In the genomic region with DNA sequence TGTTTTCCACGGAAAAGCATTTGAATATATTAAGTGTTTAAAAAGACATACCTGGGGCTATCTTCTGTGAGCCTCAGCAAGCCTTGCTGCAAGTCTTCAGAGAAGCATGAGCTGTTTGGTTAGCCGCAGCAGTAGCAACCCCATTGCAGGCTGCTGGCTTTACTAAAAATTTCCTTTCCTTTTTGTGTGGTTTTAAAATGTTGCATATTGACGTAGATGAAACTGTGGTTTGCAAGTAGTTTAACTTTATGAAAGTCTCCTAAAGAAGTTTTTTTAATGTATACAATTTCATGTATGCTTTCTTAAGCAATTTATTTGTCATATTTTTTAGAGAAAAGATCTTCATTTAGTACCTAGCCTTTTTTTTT, we compare ENCODE assay signal across 8 cellular contexts. TPM values are rescaled to one million over a fixed set of nuclear protein-coding genes. Genes with fewer than 3 reads are reported as not detected.
DNase-seq lines count a peak whose midpoint lies in the region; ATAC-seq and TF ChIP-seq lines count a peak whose summit lies in the region.

A gene with protein sequence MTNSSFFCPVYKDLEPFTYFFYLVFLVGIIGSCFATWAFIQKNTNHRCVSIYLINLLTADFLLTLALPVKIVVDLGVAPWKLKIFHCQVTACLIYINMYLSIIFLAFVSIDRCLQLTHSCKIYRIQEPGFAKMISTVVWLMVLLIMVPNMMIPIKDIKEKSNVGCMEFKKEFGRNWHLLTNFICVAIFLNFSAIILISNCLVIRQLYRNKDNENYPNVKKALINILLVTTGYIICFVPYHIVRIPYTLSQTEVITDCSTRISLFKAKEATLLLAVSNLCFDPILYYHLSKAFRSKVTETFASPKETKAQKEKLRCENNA (minus strand): TSS at position 164 of the 368 bp plus-strand sequence. CDS start 3,830 bp downstream, outside the sequence.

- peaks cover 32% of the 10 kb centered on the region for H3K36me3 Mint-ChIP-seq in activated T-cell treated with anti-CD3 and anti-CD28 coated beads, Interleukin-2, amount 50 U/mL, for 4 hours (ENCODE audit: insufficient read depth)
- H3K36me3 Mint-ChIP-seq in endothelial cell (ENCODE audit: low read depth, unreplicated experiment): no peaks in the 10 kb centered on the region

- H3K4me1 Mint-ChIP-seq in activated T-cell treated with anti-CD3 and anti-CD28 coated beads, Interleukin-2, amount 50 U/mL, for 4 hours (ENCODE audit: low read depth): peaks cover 63% of the 10 kb centered on the region
- H3K4me1 Mint-ChIP-seq in endothelial cell (ENCODE audit: unreplicated experiment): no peaks in the 10 kb centered on the region

- no peak within 1 kb of the TSS for H3K27ac ChIP-seq in right cardiac atrium (ENCODE audit: low read length)

- H3K4me3 ChIP-seq in right cardiac atrium (ENCODE audit: low read length): no peak within 1 kb of the TSS

- H3K9me3 ChIP-seq in right cardiac atrium (ENCODE audit: control insufficient read depth, low read length): no peaks in the 10 kb centered on the region

- no peaks in the 10 kb centered on the region for H3K4me1 ChIP-seq in right cardiac atrium (ENCODE audit: control insufficient read depth, insufficient read depth, low read length)

- DNase-seq in activated T-cell treated with anti-CD3 and anti-CD28 coated beads, Interleukin-2, amount 50 U/mL, for 4 hours: peak; percentile 61
- peak; percentile 41 for DNase-seq in stimulated activated CD8-positive, alpha-beta memory T cell treated with anti-CD3 and anti-CD28 coated beads, Interleukin-12 subunit alpha, Interleukin-12 subunit beta, amount 100 ng/mL, for 4 hours (ENCODE audit: low read depth)
- DNase-seq in right cardiac atrium (no peak), endothelial cell (ENCODE audit: low spot score) (no peak), posterior vena cava (ENCODE audit: low spot score) (no peak)

- TF ChIP-seq CTCF in endothelial cell (IDR thresholded peaks at IDR 0.05; ENCODE audit: unreplicated experiment): no peak

- H3K9me3 Mint-ChIP-seq in activated T-cell treated with anti-CD3 and anti-CD28 coated beads, Interleukin-2, amount 50 U/mL, for 4 hours: no peaks in the 10 kb centered on the region
- no peaks in the 10 kb centered on the region for H3K9me3 Mint-ChIP-seq in endothelial cell (ENCODE audit: unreplicated experiment)

- H3K27ac Mint-ChIP-seq in endothelial cell (ENCODE audit: unreplicated experiment): no peak within 1 kb of the TSS

- no peaks in the 10 kb centered on the region for H3K27me3 ChIP-seq in right cardiac atrium (ENCODE audit: control insufficient read depth, insufficient read depth)

- intact Hi-C loops in right cardiac atrium (cut with DNase I): no loop called here
- intact Hi-C loops in posterior vena cava (cut with DNase I): no loop called here

- peak within 1 kb of the TSS; percentile 90 for H3K4me3 Mint-ChIP-seq in activated T-cell treated with anti-CD3 and anti-CD28 coated beads, Interleukin-2, amount 50 U/mL, for 4 hours
- no peak within 1 kb of the TSS for H3K4me3 Mint-ChIP-seq in endothelial cell (ENCODE audit: unreplicated experiment)

- 87% methylated on average over 3 of the region's 3 CpGs for WGBS in right cardiac atrium

- H3K27me3 Mint-ChIP-seq in activated T-cell treated with anti-CD3 and anti-CD28 coated beads, Interleukin-2, amount 50 U/mL, for 4 hours (ENCODE audit: low read depth): no peaks in the 10 kb centered on the region
- H3K27me3 Mint-ChIP-seq in endothelial cell (ENCODE audit: unreplicated experiment): no peaks in the 10 kb centered on the region

- ATAC-seq in GM19328 (IDR thresholded peaks at IDR 0.05; ENCODE audit: unreplicated experiment) (peak; percentile 87), HG03280 (IDR thresholded peaks at IDR 0.05; ENCODE audit: unreplicated experiment) (peak; percentile 89), right cardiac atrium (no peak), HG03025 (IDR thresholded peaks at IDR 0.05; ENCODE audit: low FRiP score, unreplicated experiment) (no peak)
- peak; percentile 77 to 81 for ATAC-seq in activated T-cell treated with anti-CD3 and anti-CD28 coated beads, Interleukin-2, amount 50 U/mL, for 4 hours

RNA-seq across cellular contexts. Expression of the gene that starts here (rescaled TPM):
- 10 to 100 TPM; 72.2 to 85.8 (median 75.3) TPM for total RNA-seq in activated T-cell treated with anti-CD3 and anti-CD28 coated beads, Interleukin-2, amount 50 U/mL, for 4 hours
- under 1 TPM in 3 of 4 donors, not detected in 1; 0.20 to 0.50 (median 0.39) TPM for total RNA-seq in right cardiac atrium
- 0.34 TPM for polyA plus RNA-seq in right cardiac atrium
- total RNA-seq in endothelial cell (ENCODE audit: unreplicated experiment): not detected
- total RNA-seq in posterior vena cava: 1 to 10 TPM in 1 of 2 donors, under 1 TPM in 1; 0.83 to 1.4 TPM

Comparison
In these comparisons a context has a peak if more than half of its experiments do, and no peak if none do; other contexts are left out.
1. RNA of the gene that starts here (total RNA-seq): 72.2 to 85.8 TPM in activated T-cell treated with anti-CD3 and anti-CD28 coated beads, Interleukin-2, amount 50 U/mL, for 4 hours; 0.83 to 1.4 TPM in posterior vena cava, 0.20 to 0.50 TPM in right cardiac atrium and not detected in endothelial cell (single experiment); every median in the first group is over 10 times any median in the second.
2. ATAC-seq: peak in GM19328 (single experiment), HG03280 (single experiment) and activated T-cell treated with anti-CD3 and anti-CD28 coated beads, Interleukin-2, amount 50 U/mL, for 4 hours (2 of 2); none in right cardiac atrium (0 of 2) and HG03025 (single experiment).
3. DNase-seq: peak in activated T-cell treated with anti-CD3 and anti-CD28 coated beads, Interleukin-2, amount 50 U/mL, for 4 hours (single experiment) and stimulated activated CD8-positive, alpha-beta memory T cell treated with anti-CD3 and anti-CD28 coated beads, Interleukin-12 subunit alpha, Interleukin-12 subunit beta, amount 100 ng/mL, for 4 hours (single experiment); none in right cardiac atrium (0 of 3), endothelial cell (single experiment) and posterior vena cava (single experiment).